Comparison of ENCODE assay signal across 9 cellular contexts in genomic region chr22:31046591-31047226, GRCh38. TPM values are rescaled to one million over a fixed set of nuclear protein-coding genes. Genes with fewer than 3 reads are reported as not detected.
DNase-seq lines count a peak whose midpoint lies in the region; ATAC-seq and TF ChIP-seq lines count a peak whose summit lies in the region.
"Had no signal": no experiment of that assay in that cellular context is flagged by ENCODE, and none has a peak within 500 bp of the region (broad histone marks: within the 10 kb centered on the region; RNA-seq: fewer than 3 reads in every experiment).

No MANE protein-coding gene starts in this region.

- no peak overlapping the region for H2AFZ ChIP-seq in osteoblast (ENCODE audit: low read length)

- H3K9me3 ChIP-seq in BLaER1 treated with 17β-estradiol and CSF1 and Interleukin-3, amounts not matched to agents 10 nM and 100 nM (replicated peaks in 1 of 11) = peaks cover 0 to 22% (median 15%) of the 10 kb centered on the region in 11 experiments; a peak in 17 of 22 replicates
- H3K9me3 ChIP-seq in adipocyte (ENCODE audit: control insufficient read depth, low read length) = no peaks in the 10 kb centered on the region
- H3K9me3 ChIP-seq in heart left ventricle = peaks cover 0 to 4% (median 0%) of the 10 kb centered on the region in 12 donors
- H3K9me3 ChIP-seq in osteoblast (ENCODE audit: low read depth, low read length) = no peaks in the 10 kb centered on the region

- peak overlapping the region; percentile 2 to 69 (median 58); a peak in 17 of 22 replicates for H3K9ac ChIP-seq in BLaER1 treated with 17β-estradiol and CSF1 and Interleukin-3, amounts not matched to agents 10 nM and 100 nM
- H3K9ac ChIP-seq in adipocyte (ENCODE audit: low read length) = no peak overlapping the region

- in situ Hi-C loops in brain microvascular endothelial cell (cut with HindIII; ENCODE audit: low pct_ligation_motif_present, low sequenced_read_pairs) = no loop called here

- intact Hi-C loops in heart left ventricle (cut with DNase I) = loop anchor here in 6 of 10 donors (2.0 to 5.0 kb wide), 2 partner anchors 34 to 36 kb away; partner anchors contain the start of gene SMTN (in 6 of the 6)

- TF ChIP-seq CTCF in heart left ventricle (IDR thresholded peaks at IDR 0.05) (no peak), osteoblast (IDR thresholded peaks at IDR 0.05; ENCODE audit: extremely low read depth, low read depth, low read length) (no peak), brain microvascular endothelial cell (IDR thresholded peaks at IDR 0.05; ENCODE audit: low read depth, low read length, missing control alignments) (no peak)

- 56 to 66% (median 64%) methylated on average over 10 of the region's 10 CpGs for WGBS in heart left ventricle, 4 donors

- DNase-seq in adipocyte (ENCODE audit: low read depth) = peak; percentile 20
- DNase-seq in heart left ventricle = peak; percentile 87 to 91 (median 87)
- DNase-seq in osteoblast (ENCODE audit: insufficient read length, low spot score, missing footprints) = peak; percentile 10
- no peak for DNase-seq in stimulated activated CD4-positive, alpha-beta T cell treated with anti-CD3 and anti-CD28 coated beads, Interleukin-4, amount 100 ng/mL, for 4 hours
- DNase-seq in H4 (ENCODE audit: low spot score) = no peak
- no peak for DNase-seq in NCI-H2081 treated with DMSO at 0.1 percent for 48 hours (lab: John Stamatoyannopoulos, UW)
- DNase-seq in brain microvascular endothelial cell = no peak
- DNase-seq: activated CD4-positive, alpha-beta T cell treated with anti-CD3 and anti-CD28 coated beads, Interleukin-2, amount 10 ng/mL, durations not matched to agents 24 days and 14 days had no signal

- peak overlapping the region; percentile 33 to 84 (median 69); a peak in 20 of 22 replicates for H3K27ac ChIP-seq in BLaER1 treated with 17β-estradiol and CSF1 and Interleukin-3, amounts not matched to agents 10 nM and 100 nM
- H3K27ac ChIP-seq in heart left ventricle (peak overlapping the region; percentile 49 to 92 (median 86)), osteoblast (ENCODE audit: low read depth, low read length) (no peak overlapping the region), brain microvascular endothelial cell (no peak overlapping the region)

- H3K4me1 ChIP-seq in BLaER1 treated with 17β-estradiol and CSF1 and Interleukin-3, amounts not matched to agents 10 nM and 100 nM = peaks cover 25 to 55% (median 50%) of the 10 kb centered on the region in 10 experiments
- H3K4me1 ChIP-seq in adipocyte (ENCODE audit: control insufficient read depth, insufficient read depth, low read length) (no peaks in the 10 kb centered on the region), heart left ventricle (peaks cover 5 to 80% (median 49%) of the 10 kb centered on the region in 12 donors), osteoblast (ENCODE audit: insufficient read depth, low read length) (peaks cover 10% of the 10 kb centered on the region)

- peak overlapping the region in 1 of 10 experiments; percentile 25; a peak in 3 of 20 replicates for H3K4me3 ChIP-seq in BLaER1 treated with 17β-estradiol and CSF1 and Interleukin-3, amounts not matched to agents 10 nM and 100 nM
- H3K4me3 ChIP-seq in adipocyte (ENCODE audit: low read length) (no peak overlapping the region), heart left ventricle (no peak overlapping the region), osteoblast (ENCODE audit: insufficient read depth, low read length) (no peak overlapping the region), brain microvascular endothelial cell (ENCODE audit: low read depth, low read length) (no peak overlapping the region)

- H3K4me2 ChIP-seq in BLaER1 treated with 17β-estradiol and CSF1 and Interleukin-3, amounts not matched to agents 10 nM and 100 nM = peak overlapping the region; percentile 64 to 89 (median 80)
- no peak overlapping the region for H3K4me2 ChIP-seq in osteoblast (ENCODE audit: insufficient read depth, low read length)

- peak; percentile 83 to 95 (median 90) for ATAC-seq in heart left ventricle

- no peaks in the 10 kb centered on the region for H3K79me2 ChIP-seq in osteoblast (ENCODE audit: insufficient read depth, low read length)

- H4K20me1 ChIP-seq in BLaER1 treated with 17β-estradiol and CSF1 and Interleukin-3, amounts not matched to agents 10 nM and 100 nM = no peaks in the 10 kb centered on the region
- H4K20me1 ChIP-seq in osteoblast (ENCODE audit: insufficient read depth, low read length) = no peaks in the 10 kb centered on the region

- H3K27me3 ChIP-seq in BLaER1 treated with 17β-estradiol and CSF1 and Interleukin-3, amounts not matched to agents 10 nM and 100 nM = no peaks in the 10 kb centered on the region
- no peaks in the 10 kb centered on the region for H3K27me3 ChIP-seq in adipocyte (replicated peaks; ENCODE audit: control insufficient read depth, insufficient read depth, low read length)
- no peaks in the 10 kb centered on the region for H3K27me3 ChIP-seq in heart left ventricle
- H3K27me3 ChIP-seq in osteoblast (ENCODE audit: insufficient read depth, low read length) = no peaks in the 10 kb centered on the region
- H3K27me3 ChIP-seq in brain microvascular endothelial cell (replicated peaks) = no peaks in the 10 kb centered on the region

- H3K36me3 ChIP-seq in BLaER1 treated with 17β-estradiol and CSF1 and Interleukin-3, amounts not matched to agents 10 nM and 100 nM = no peaks in the 10 kb centered on the region; a peak in 1 of 22 replicates
- no peaks in the 10 kb centered on the region for H3K36me3 ChIP-seq in adipocyte (ENCODE audit: control insufficient read depth, insufficient read depth, low read length, severe bottlenecking)
- H3K36me3 ChIP-seq in heart left ventricle = no peaks in the 10 kb centered on the region
- H3K36me3 ChIP-seq in osteoblast (ENCODE audit: insufficient read depth, low read length) = no peaks in the 10 kb centered on the region
- no peaks in the 10 kb centered on the region for H3K36me3 ChIP-seq in brain microvascular endothelial cell (replicated peaks)

- TF ChIP-seq POLR2A in heart left ventricle (IDR thresholded peaks at IDR 0.05) = no peak

RNA-seq across cellular contexts. Expression of gene SMTN, which starts 34.4 kb away (rescaled TPM):
- total RNA-seq in heart left ventricle (100 to 1,000 TPM; 114 to 270 (median 167) TPM), osteoblast (30.6 and 31.5 TPM in 2 replicates)
- polyA plus RNA-seq in heart left ventricle = 100 to 1,000 TPM in 1 of 2 donors, 10 to 100 TPM in 1; 55.5 to 257 TPM
- total RNA-seq in H4 (2014; rRNA removed; shearing (Covaris generic)) = 13.9 and 20.9 TPM in 2 replicates

Comparison
In these comparisons a context has a peak if more than half of its experiments do, and no peak if none do; other contexts are left out.
1. H3K27ac ChIP-seq: peak in BLaER1 treated with 17β-estradiol and CSF1 and Interleukin-3, amounts not matched to agents 10 nM and 100 nM (11 of 11) and heart left ventricle (12 of 12); none in osteoblast (single experiment) and brain microvascular endothelial cell (single experiment).
2. DNase-seq: peak in adipocyte (single experiment), heart left ventricle (5 of 5) and osteoblast (single experiment); none in stimulated activated CD4-positive, alpha-beta T cell treated with anti-CD3 and anti-CD28 coated beads, Interleukin-4, amount 100 ng/mL, for 4 hours (0 of 2), H4 (single experiment), NCI-H2081 treated with DMSO at 0.1 percent for 48 hours (single experiment) and brain microvascular endothelial cell (single experiment).